8 cellular contexts compared by ENCODE assay signal in the genomic region with DNA sequence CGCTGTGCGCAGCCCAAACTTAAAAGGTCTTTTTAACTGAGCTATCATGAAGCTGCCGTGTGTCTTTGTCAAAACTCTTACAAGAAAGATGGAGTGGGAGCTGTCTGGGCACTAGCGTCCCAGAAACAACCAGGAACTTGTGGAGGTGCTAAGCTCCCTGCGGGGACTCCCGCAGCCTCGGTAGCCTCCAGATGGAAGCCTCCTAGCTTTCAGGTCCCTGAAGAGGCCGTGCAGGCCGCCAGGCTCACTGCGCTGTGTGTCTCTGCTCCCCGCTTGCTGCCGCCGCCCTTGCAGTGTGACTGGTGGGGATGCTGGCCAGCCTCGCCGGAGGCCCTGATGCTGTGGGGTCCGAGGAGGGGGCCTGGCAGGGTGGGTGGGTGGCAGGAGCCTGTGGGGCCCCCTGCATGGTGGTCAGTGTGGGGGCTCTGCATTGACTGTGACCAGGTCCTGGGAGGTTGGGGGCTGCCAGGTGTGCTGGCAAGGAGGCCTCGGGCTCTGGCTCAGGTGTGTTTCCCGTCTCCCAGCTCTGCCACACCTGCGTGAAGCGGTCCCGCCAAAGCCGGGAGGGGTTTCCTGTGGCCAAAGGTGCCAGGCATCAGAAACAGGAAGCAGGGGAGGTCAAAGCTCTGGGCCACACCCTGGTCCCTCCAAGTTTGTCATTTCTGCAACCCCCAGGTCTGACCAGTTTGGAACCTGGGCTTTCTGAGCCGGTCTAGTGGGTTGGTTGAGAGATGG. TPM values are rescaled to one million over a fixed set of nuclear protein-coding genes. Genes with fewer than 3 reads are reported as not detected.
DNase-seq lines count a peak whose midpoint lies in the region; ATAC-seq lines count a peak whose summit lies in the region.

No MANE protein-coding gene starts in this region.

- no peak overlapping the region for H3K27ac ChIP-seq in stomach smooth muscle (ENCODE audit: low read length)

- H3K9me3 ChIP-seq in iPS-18c (ENCODE audit: control insufficient read depth, insufficient read depth, low read length): no peaks in the 10 kb centered on the region
- H3K9me3 ChIP-seq in stomach smooth muscle (ENCODE audit: control insufficient read depth in 2 of 2, low read length in 2 of 2): no peaks in the 10 kb centered on the region

- H3K27ac Mint-ChIP-seq in activated naive CD8-positive, alpha-beta T cell treated with anti-CD3 and anti-CD28 coated beads, Interleukin-2, amount 10 ng/mL, durations not matched to agents 7 days and 5 days: peak overlapping the region; percentile 93

- peaks cover 2% of the 10 kb centered on the region for H3K36me3 Mint-ChIP-seq in activated naive CD8-positive, alpha-beta T cell treated with anti-CD3 and anti-CD28 coated beads, Interleukin-2, amount 10 ng/mL, durations not matched to agents 7 days and 5 days

- peak overlapping the region; percentile 62 to 67 for H3K9ac ChIP-seq in stomach smooth muscle (ENCODE audit: low read length in 2 of 2)

- no peaks in the 10 kb centered on the region for H3K27me3 Mint-ChIP-seq in activated naive CD8-positive, alpha-beta T cell treated with anti-CD3 and anti-CD28 coated beads, Interleukin-2, amount 10 ng/mL, durations not matched to agents 7 days and 5 days

- peak; percentile 28 for DNase-seq in activated naive CD4-positive, alpha-beta T cell treated with Interleukin-2 at 50 U/mL for 16 hours
- no peak for DNase-seq in activated naive CD4-positive, alpha-beta T cell (lab: John Stamatoyannopoulos, UW)
- no peak for DNase-seq in activated naive CD8-positive, alpha-beta T cell treated with anti-CD3 and anti-CD28 coated beads, Interleukin-2, amount 10 ng/mL, durations not matched to agents 7 days and 5 days
- no peak for DNase-seq in NCI-H2196 (lab: John Stamatoyannopoulos, UW; ENCODE audit: unreplicated experiment)

- ATAC-seq in activated naive CD8-positive, alpha-beta T cell treated with anti-CD3 and anti-CD28 coated beads, Interleukin-2, amount 10 ng/mL, durations not matched to agents 7 days and 5 days (ENCODE audit: low read depth): no peak
- ATAC-seq in HG02981 (IDR thresholded peaks at IDR 0.05; ENCODE audit: unreplicated experiment): no peak
- ATAC-seq in HG03469 (IDR thresholded peaks at IDR 0.05; ENCODE audit: unreplicated experiment): no peak

- POLR2A ChIA-PET in activated naive CD8-positive, alpha-beta T cell treated with anti-CD3 and anti-CD28 coated beads, Interleukin-2, amount 10 ng/mL, durations not matched to agents 7 days and 5 days (lab: Charles Lee): interaction anchor here (0.8 to 1.4 kb wide), 5 partner anchors 15 to 252 kb away, joined by 3 to 4 read pairs (median 3); no protein-coding TSS in a partner anchor

- no peaks in the 10 kb centered on the region for H3K27me3 ChIP-seq in stomach smooth muscle (ENCODE audit: control insufficient read depth in 1 of 2, insufficient read depth in 2 of 2, low read length in 2 of 2)

- H3K4me3 ChIP-seq in iPS-18c (ENCODE audit: insufficient read depth, low read depth, low read length): peak overlapping the region; percentile 66
- peak overlapping the region; percentile 52 to 73 for H3K4me3 ChIP-seq in stomach smooth muscle (ENCODE audit: low read length in 2 of 2)

- peaks cover 55% of the 10 kb centered on the region for H3K4me1 ChIP-seq in stomach smooth muscle (ENCODE audit: control insufficient read depth, insufficient read depth, low read length)

- H3K36me3 ChIP-seq in stomach smooth muscle (ENCODE audit: control insufficient read depth in 2 of 2, insufficient read depth in 2 of 2, low read length in 2 of 2): no peaks in the 10 kb centered on the region

- H3K4me3 Mint-ChIP-seq in activated naive CD8-positive, alpha-beta T cell treated with anti-CD3 and anti-CD28 coated beads, Interleukin-2, amount 10 ng/mL, durations not matched to agents 7 days and 5 days: peak overlapping the region; percentile 95

- peaks cover 26% of the 10 kb centered on the region for H3K4me1 Mint-ChIP-seq in activated naive CD8-positive, alpha-beta T cell treated with anti-CD3 and anti-CD28 coated beads, Interleukin-2, amount 10 ng/mL, durations not matched to agents 7 days and 5 days

- H3K9me3 Mint-ChIP-seq in activated naive CD8-positive, alpha-beta T cell treated with anti-CD3 and anti-CD28 coated beads, Interleukin-2, amount 10 ng/mL, durations not matched to agents 7 days and 5 days: no peaks in the 10 kb centered on the region

RNA-seq across cellular contexts. Expression of gene TRABD, which starts 1.2 kb away (rescaled TPM):
- 100 to 1,000 TPM; 116 to 121 TPM for total RNA-seq in activated naive CD8-positive, alpha-beta T cell treated with anti-CD3 and anti-CD28 coated beads, Interleukin-2, amount 10 ng/mL, durations not matched to agents 7 days and 5 days

RNA-seq across cellular contexts. Expression of gene SELENOO, which starts 13.9 kb away (rescaled TPM):
- total RNA-seq in activated naive CD8-positive, alpha-beta T cell treated with anti-CD3 and anti-CD28 coated beads, Interleukin-2, amount 10 ng/mL, durations not matched to agents 7 days and 5 days: 10 to 100 TPM; 27.9 to 33.3 TPM

RNA-seq across cellular contexts. Expression of gene PANX2, which starts 16.4 kb away (rescaled TPM):
- under 1 TPM; 0.11 TPM for total RNA-seq in activated naive CD8-positive, alpha-beta T cell treated with anti-CD3 and anti-CD28 coated beads, Interleukin-2, amount 10 ng/mL, durations not matched to agents 7 days and 5 days

RNA-seq across cellular contexts. Expression of gene TUBGCP6, which starts 57.9 kb away (rescaled TPM):
- 10 to 100 TPM; 92.2 to 94.5 TPM for total RNA-seq in activated naive CD8-positive, alpha-beta T cell treated with anti-CD3 and anti-CD28 coated beads, Interleukin-2, amount 10 ng/mL, durations not matched to agents 7 days and 5 days
